Comparison of ENCODE assay signal across 21 cellular contexts in the genomic region with DNA sequence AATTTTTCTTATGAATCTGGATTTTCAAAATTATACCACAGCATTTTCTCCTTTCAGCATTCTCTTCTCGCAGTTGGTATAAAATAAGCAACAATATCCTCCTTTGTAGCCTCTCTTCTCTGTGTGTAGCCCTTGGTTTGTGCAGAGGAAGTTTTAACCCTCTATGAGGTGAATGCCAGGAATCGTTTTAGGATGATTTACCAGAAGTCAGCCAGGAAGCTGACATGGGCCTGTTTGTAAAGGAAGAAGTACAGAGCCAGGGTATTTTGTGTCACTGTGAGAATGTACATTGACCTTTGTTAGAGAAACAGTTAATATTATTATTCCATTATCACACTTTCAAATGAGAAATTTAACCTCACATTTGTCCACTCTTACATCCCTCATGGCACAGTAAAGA.
DNase-seq lines count a peak whose midpoint lies in the region; ATAC-seq and TF ChIP-seq lines count a peak whose summit lies in the region.
"Had no signal": no experiment of that assay in that cellular context is flagged by ENCODE, and none has a peak within 500 bp of the region (broad histone marks: within the 10 kb centered on the region; RNA-seq: fewer than 3 reads in every experiment).

No MANE protein-coding gene starts in this region.

- WGBS in mesodermal cell (ENCODE audit: insufficient coverage in 2 of 2), 2 experiments = 100% methylated on average over 1 of the region's 2 CpGs

- H3F3A ChIP-seq in PC-3 (ENCODE audit: low read length, unreplicated experiment) = no peaks in the 10 kb centered on the region

- no peaks in the 10 kb centered on the region for H4K20me1 ChIP-seq in DND-41 (ENCODE audit: insufficient read depth, low read length)
- no peaks in the 10 kb centered on the region for H4K20me1 ChIP-seq in PC-3 (ENCODE audit: low read length)

- H2AFZ ChIP-seq in DND-41 (ENCODE audit: low read depth, low read length) (peak overlapping the region; percentile 7; the same call in 1 of the 2 replicates), PC-3 (ENCODE audit: low read length) (no peak overlapping the region)

- intact Hi-C loops in activated CD4-positive, alpha-beta T cell treated with anti-CD3 and anti-CD28 coated beads for 36 hours (cut with DNase I, micrococcal nuclease) = loop anchor here in 1 of 2 experiments (5.0 kb wide), 1 partner anchor 86 kb away; no protein-coding TSS in a partner anchor
- intact Hi-C loops in PC-3 (cut with micrococcal nuclease) = no loop called here
- intact Hi-C loops in mucosa of descending colon (cut with DNase I, micrococcal nuclease) = no loop called here

- H3K9me3 ChIP-seq in DND-41 (ENCODE audit: insufficient read depth, low read length, severe bottlenecking) = no peaks in the 10 kb centered on the region
- H3K9me3 ChIP-seq in mesodermal cell (ENCODE audit: control insufficient read depth, low read length) = no peaks in the 10 kb centered on the region
- H3K9me3 ChIP-seq in PC-3 (ENCODE audit: low read length) = no peaks in the 10 kb centered on the region
- H3K9me3 ChIP-seq in mucosa of descending colon = no peaks in the 10 kb centered on the region
- H3K9me3 ChIP-seq: Caco-2, colonic mucosa, right atrium auricular region, vagina had no signal

- TF ChIP-seq CTCF in DND-41 (IDR thresholded peaks at IDR 0.05; ENCODE audit: borderline replicate concordance, extremely low read depth, low read length, poor library complexity, severe bottlenecking) = no peak
- TF ChIP-seq CTCF in PC-3 (conservative IDR thresholded peaks at IDR 0.05; ENCODE audit: low read depth, low read length) = no peak
- no peak for TF ChIP-seq CTCF in mucosa of descending colon (IDR thresholded peaks at IDR 0.05)

- H3K9me2 ChIP-seq in PC-3 (replicated peaks; ENCODE audit: low read length) = no peaks in the 10 kb centered on the region

- POLR2A ChIA-PET in activated CD4-positive, alpha-beta T cell treated with anti-CD3 and anti-CD28 coated beads for 36 hours (lab: Charles Lee) = no interaction called here
- POLR2A ChIA-PET in PC-3 (lab: Charles Lee; ENCODE audit: unreplicated experiment) = no interaction called here

- CTCF ChIA-PET in activated CD4-positive, alpha-beta T cell treated with anti-CD3 and anti-CD28 coated beads for 36 hours (lab: Charles Lee) = interaction anchor here (0.8 to 1.6 kb wide), 8 partner anchors 9 to 513 kb away, joined by 3 to 8 read pairs (median 4); no protein-coding TSS in a partner anchor
- CTCF ChIA-PET in PC-3 (lab: Charles Lee) = no interaction called here

- H3K27ac ChIP-seq in DND-41 (ENCODE audit: low read length) (peak overlapping the region; percentile 80), mesodermal cell (ENCODE audit: low read depth, low read length, severe bottlenecking) (peak overlapping the region; percentile 52), PC-3 (ENCODE audit: low read length) (no peak overlapping the region)
- H3K27ac ChIP-seq: brain microvascular endothelial cell, colonic mucosa, right atrium auricular region, vagina had no signal

- DNase-seq in activated CD4-positive, alpha-beta T cell treated with anti-CD3 and anti-CD28 coated beads for 36 hours = no peak
- DNase-seq in activated CD4-positive, alpha-beta T cell treated with anti-CD3 and anti-CD28 coated beads, Interleukin-2, amount 50 U/mL, for 48 hours = no peak
- DNase-seq in DND-41 (no peak), PC-3 (no peak), mucosa of descending colon (no peak), KG1 (lab: John Stamatoyannopoulos, UW) (no peak)
- no peak for DNase-seq in activated naive CD4-positive, alpha-beta T cell treated with anti-CD3 and anti-CD28 coated beads, Interleukin-2, amount 50 U/mL, for 72 hours (ENCODE audit: low spot score in 2 of 2)
- DNase-seq: 8988T; activated B cell treated with CpG ODN at 0.5 μM for 24 hours; AML-193; brain microvascular endothelial cell; Caco-2; colonic mucosa; IMR-90; MM.1S; NCI-H82; stimulated activated CD8-positive, alpha-beta memory T cell treated with anti-CD3 and anti-CD28 coated beads, Interleukin-4, amount 100 ng/mL, for 48 hours; substantia nigra had no signal

- no TSS peak for BruUV-seq in PC-3 (replicated peaks; lab: Mats Ljungman, UMichigan)

- H3K4me3 ChIP-seq in DND-41 (ENCODE audit: low read depth in 1 of 2, low read length in 2 of 2) (no peak overlapping the region), mesodermal cell (ENCODE audit: extremely low read depth, insufficient read depth, low read length, poor library complexity, severe bottlenecking) (no peak overlapping the region), PC-3 (ENCODE audit: low read length) (no peak overlapping the region), mucosa of descending colon (no peak overlapping the region)
- H3K4me3 ChIP-seq: colonic mucosa, right atrium auricular region, vagina had no signal

- H3K9ac ChIP-seq in DND-41 (ENCODE audit: low read depth, low read length) = no peak overlapping the region
- no peak overlapping the region for H3K9ac ChIP-seq in PC-3 (ENCODE audit: low read length)

- peak overlapping the region; percentile 6; the same call in 1 of the 2 replicates for H3K4me2 ChIP-seq in DND-41 (ENCODE audit: insufficient read depth, low read length)
- no peak overlapping the region for H3K4me2 ChIP-seq in PC-3 (ENCODE audit: low read length)

- no peaks in the 10 kb centered on the region for H3K36me3 Mint-ChIP-seq in activated CD4-positive, alpha-beta T cell treated with anti-CD3 and anti-CD28 coated beads for 36 hours (ENCODE audit: low read depth)
- H3K36me3 Mint-ChIP-seq in activated naive CD4-positive, alpha-beta T cell treated with anti-CD3 and anti-CD28 coated beads, Interleukin-2, amount 50 U/mL, for 72 hours = peaks cover 17 to 43% of the 10 kb centered on the region in 2 donors

- H3K36me3 ChIP-seq in DND-41 (ENCODE audit: insufficient read depth, low read length) (no peaks in the 10 kb centered on the region), mesodermal cell (ENCODE audit: control insufficient read depth, insufficient read depth, low read length) (no peaks in the 10 kb centered on the region), PC-3 (ENCODE audit: low read depth, low read length) (no peaks in the 10 kb centered on the region), mucosa of descending colon (ENCODE audit: low read depth) (no peaks in the 10 kb centered on the region)
- H3K36me3 ChIP-seq: brain microvascular endothelial cell, colonic mucosa, right atrium auricular region, vagina had no signal

- no peak for ATAC-seq in activated CD4-positive, alpha-beta T cell treated with anti-CD3 and anti-CD28 coated beads for 36 hours
- ATAC-seq in DND-41 (ENCODE audit: insufficient read depth, low read depth) (peak; percentile 15; the same call in 1 of the 3 replicates), PC-3 (no peak), mucosa of descending colon (no peak)
- peak; percentile 16 to 36 for ATAC-seq in activated naive CD4-positive, alpha-beta T cell treated with anti-CD3 and anti-CD28 coated beads, Interleukin-2, amount 50 U/mL, for 72 hours

- no peaks in the 10 kb centered on the region for H3K27me3 Mint-ChIP-seq in activated CD4-positive, alpha-beta T cell treated with anti-CD3 and anti-CD28 coated beads for 36 hours

- H3K27me3 ChIP-seq in DND-41 (ENCODE audit: insufficient read depth, low read length, poor library complexity) (no peaks in the 10 kb centered on the region), PC-3 (ENCODE audit: low read length) (no peaks in the 10 kb centered on the region)
- H3K27me3 ChIP-seq: brain microvascular endothelial cell, colonic mucosa, right atrium auricular region, vagina had no signal

- peaks cover 7% of the 10 kb centered on the region for H3K9me3 Mint-ChIP-seq in activated CD4-positive, alpha-beta T cell treated with anti-CD3 and anti-CD28 coated beads for 36 hours (ENCODE audit: low read depth)
- H3K9me3 Mint-ChIP-seq in activated naive CD4-positive, alpha-beta T cell treated with anti-CD3 and anti-CD28 coated beads, Interleukin-2, amount 50 U/mL, for 72 hours = peaks cover 13 to 26% of the 10 kb centered on the region in 2 donors
- H3K9me3 Mint-ChIP-seq: activated B cell treated with CpG ODN at 0.5 μM for 24 hours had no signal

- H3K79me2 ChIP-seq in DND-41 (ENCODE audit: insufficient read depth, low read length) (no peaks in the 10 kb centered on the region), PC-3 (ENCODE audit: low read length) (no peaks in the 10 kb centered on the region)

- peaks cover 82% of the 10 kb centered on the region for H3K4me1 Mint-ChIP-seq in activated CD4-positive, alpha-beta T cell treated with anti-CD3 and anti-CD28 coated beads for 36 hours

- peaks cover 99% of the 10 kb centered on the region for H3K4me1 ChIP-seq in DND-41 (ENCODE audit: insufficient read depth, low read length)
- peaks cover 14% of the 10 kb centered on the region for H3K4me1 ChIP-seq in mesodermal cell (ENCODE audit: control insufficient read depth, insufficient read depth, low read length, poor library complexity, severe bottlenecking)
- H3K4me1 ChIP-seq in PC-3 (ENCODE audit: insufficient read depth, low read length) = no peaks in the 10 kb centered on the region
- no peaks in the 10 kb centered on the region for H3K4me1 ChIP-seq in mucosa of descending colon (ENCODE audit: low read depth)
- H3K4me1 ChIP-seq: colonic mucosa, right atrium auricular region had no signal

- peak overlapping the region; percentile 79 for H3K27ac Mint-ChIP-seq in activated CD4-positive, alpha-beta T cell treated with anti-CD3 and anti-CD28 coated beads for 36 hours
- H3K27ac Mint-ChIP-seq in activated naive CD4-positive, alpha-beta T cell treated with anti-CD3 and anti-CD28 coated beads, Interleukin-2, amount 50 U/mL, for 72 hours = peak overlapping the region; percentile 58 to 86
- H3K27ac Mint-ChIP-seq: activated B cell treated with CpG ODN at 0.5 μM for 24 hours had no signal

- peak overlapping the region; percentile 40 for H3K4me3 Mint-ChIP-seq in activated CD4-positive, alpha-beta T cell treated with anti-CD3 and anti-CD28 coated beads for 36 hours
- H3K4me3 Mint-ChIP-seq: activated B cell treated with CpG ODN at 0.5 μM for 24 hours had no signal

Comparison
In these comparisons a context has a peak if more than half of its experiments do, and no peak if none do; other contexts are left out.
1. ATAC-seq: peak in DND-41 (single experiment) and activated naive CD4-positive, alpha-beta T cell treated with anti-CD3 and anti-CD28 coated beads, Interleukin-2, amount 50 U/mL, for 72 hours (2 of 2); none in activated CD4-positive, alpha-beta T cell treated with anti-CD3 and anti-CD28 coated beads for 36 hours (single experiment), PC-3 (single experiment) and mucosa of descending colon (single experiment).